Comparison of ENCODE assay signal across 26 cellular contexts in genomic region chr3:118850687-118851086, GRCh38.
"Had no signal": no experiment of that assay in that cellular context is flagged by ENCODE, and none has a peak within 500 bp of the region (broad histone marks: within the 10 kb centered on the region; RNA-seq: fewer than 3 reads in every experiment).

No MANE protein-coding gene starts in this region.

- H3K27me3 Mint-ChIP-seq: activated B cell treated with CpG ODN at 0.5 μM for 24 hours; activated CD4-positive, alpha-beta T cell treated with anti-CD3 and anti-CD28 coated beads, Interleukin-2, amount 10 ng/mL, durations not matched to agents 24 days and 14 days; activated naive CD8-positive, alpha-beta T cell treated with anti-CD3 and anti-CD28 coated beads, Interleukin-2, amount 50 U/mL, for 24 hours; T-helper 17 cell had no signal

- H3K27me3 ChIP-seq: ascending aorta, body of pancreas had no signal

- H3K27ac Mint-ChIP-seq: activated B cell treated with CpG ODN at 0.5 μM for 24 hours; activated CD4-positive, alpha-beta T cell treated with anti-CD3 and anti-CD28 coated beads, Interleukin-2, amount 10 ng/mL, durations not matched to agents 24 days and 14 days; activated naive CD4-positive, alpha-beta T cell treated with anti-CD3 and anti-CD28 coated beads, Interleukin-2, amount 50 U/mL, for 72 hours; activated naive CD8-positive, alpha-beta T cell treated with anti-CD3 and anti-CD28 coated beads, Interleukin-2, amount 50 U/mL, for 24 hours had no signal

- ATAC-seq: activated naive CD4-positive, alpha-beta T cell treated with anti-CD3 and anti-CD28 coated beads, Interleukin-2, amount 50 U/mL, for 72 hours; activated naive CD8-positive, alpha-beta T cell treated with anti-CD3 and anti-CD28 coated beads, Interleukin-2, amount 50 U/mL, for 24 hours; activated T-cell treated with anti-CD3 and anti-CD28 coated beads, Interleukin-2, amount 50 U/mL, for 4 hours; body of pancreas; PC-3; T-helper 17 cell had no signal

- H3K4me3 Mint-ChIP-seq: activated CD4-positive, alpha-beta T cell treated with anti-CD3 and anti-CD28 coated beads, Interleukin-2, amount 10 ng/mL, durations not matched to agents 24 days and 14 days; activated naive CD8-positive, alpha-beta T cell treated with anti-CD3 and anti-CD28 coated beads, Interleukin-2, amount 50 U/mL, for 24 hours; activated T-cell treated with anti-CD3 and anti-CD28 coated beads, Interleukin-2, amount 50 U/mL, for 4 hours had no signal

- H3K4me3 ChIP-seq: ascending aorta, body of pancreas had no signal

- H3K36me3 ChIP-seq: ascending aorta had no signal

- H3K4me1 ChIP-seq: ascending aorta, body of pancreas had no signal

- H3K9me3 ChIP-seq: ascending aorta, body of pancreas had no signal

- DNase-seq: activated B cell treated with CpG ODN at 0.5 μM for 24 hours; activated CD4-positive, alpha-beta T cell treated with anti-CD3 and anti-CD28 coated beads for 1 hour; activated CD4-positive, alpha-beta T cell treated with anti-CD3 and anti-CD28 coated beads, Interleukin-2, amount 10 ng/mL, durations not matched to agents 24 days and 14 days; activated CD4-positive, alpha-beta T cell treated with anti-CD3 and anti-CD28 coated beads, Interleukin-2, amount 50 U/mL, for 48 hours; activated CD8-positive, alpha-beta memory T cell treated with anti-CD3 and anti-CD28 coated beads for 24 hours; activated effector memory CD4-positive, alpha-beta T cell treated with anti-CD3 and anti-CD28 coated beads, Interleukin-2, amount 50 U/mL, for 16 hours; activated naive CD4-positive, alpha-beta T cell treated with Interleukin-2 at 50 U/mL for 16 hours; activated naive CD8-positive, alpha-beta T cell treated with anti-CD3 and anti-CD28 coated beads, Interleukin-2, amount 50 U/mL, for 24 hours; activated T-cell treated with anti-CD3 and anti-CD28 coated beads, Interleukin-2, amount 50 U/mL, for 4 hours; amniotic stem cell; body of pancreas; central memory CD4-positive, alpha-beta T cell; MM.1S; NCI-H1105; NCI-H1436; NCI-H1694 treated with DMSO at 0.1 percent for 48 hours; NCI-H2029 treated with DMSO at 0.1 percent for 48 hours; NCI-H345; NCI-H510A; NCI-H69; PC-3; SHP77 treated with DMSO at 0.1 percent for 48 hours; T-helper 17 cell; T-helper 9 cell had no signal

- H3K27ac ChIP-seq: ascending aorta, body of pancreas had no signal

- H3K4me1 Mint-ChIP-seq: activated B cell treated with CpG ODN at 0.5 μM for 24 hours had no signal
